Comparison of ENCODE assay signal across 12 cellular contexts in genomic region chr1:109891930-109892329, GRCh38. TPM values are rescaled to one million over a fixed set of nuclear protein-coding genes. Genes with fewer than 3 reads are reported as not detected.
DNase-seq lines count a peak whose midpoint lies in the region; ATAC-seq and TF ChIP-seq lines count a peak whose summit lies in the region.
"Had no signal": no experiment of that assay in that cellular context is flagged by ENCODE, and none has a peak within 500 bp of the region (broad histone marks: within the 10 kb centered on the region; RNA-seq: fewer than 3 reads in every experiment).

No MANE protein-coding gene starts in this region.

- H3K27ac ChIP-seq in lower lobe of right lung (peak overlapping the region; percentile 60), subcutaneous abdominal adipose tissue (ENCODE audit: low read depth, low read length) (peak overlapping the region; percentile 44), adrenal gland (no peak overlapping the region)

- H3K36me3 ChIP-seq in lower lobe of right lung = no peaks in the 10 kb centered on the region
- H3K36me3 ChIP-seq in subcutaneous abdominal adipose tissue (ENCODE audit: control insufficient read depth in 5 of 5, insufficient read depth in 5 of 5, low read length in 5 of 5) = no peaks in the 10 kb centered on the region
- H3K36me3 ChIP-seq in adrenal gland (replicated peaks in 1 of 2) = no peaks in the 10 kb centered on the region
- H3K36me3 ChIP-seq: pancreas had no signal

- no peak for TF ChIP-seq POLR2A in adrenal gland (IDR thresholded peaks at IDR 0.05)

- ATAC-seq in activated B cell treated with CpG ODN at 0.5 μM for 24 hours (ENCODE audit: low read depth) = no peak
- ATAC-seq in lower lobe of right lung = peak in 1 of 2 donors; percentile 3
- no peak for ATAC-seq in activated T-cell treated with anti-CD3 and anti-CD28 coated beads, Interleukin-2, amount 50 U/mL, for 4 hours

- H3K9ac ChIP-seq in subcutaneous abdominal adipose tissue (ENCODE audit: low read length in 5 of 5) = no peak overlapping the region

- POLR2A ChIA-PET in activated B cell treated with CpG ODN at 0.5 μM for 24 hours (lab: Charles Lee) = no interaction called here

- H3K9me3 Mint-ChIP-seq in activated naive CD8-positive, alpha-beta T cell (ENCODE audit: low read depth) = no peaks in the 10 kb centered on the region
- H3K9me3 Mint-ChIP-seq in activated naive CD8-positive, alpha-beta T cell treated with anti-CD3 and anti-CD28 coated beads for 36 hours = no peaks in the 10 kb centered on the region
- H3K9me3 Mint-ChIP-seq in activated B cell treated with CpG ODN at 0.5 μM for 24 hours = no peaks in the 10 kb centered on the region
- H3K9me3 Mint-ChIP-seq in activated T-cell treated with anti-CD3 and anti-CD28 coated beads, Interleukin-2, amount 50 U/mL, for 4 hours = no peaks in the 10 kb centered on the region
- H3K9me3 Mint-ChIP-seq: activated naive CD4-positive, alpha-beta T cell treated with anti-CD3 and anti-CD28 coated beads, Interleukin-2, amount 10 ng/mL, durations not matched to agents 7 days and 5 days had no signal

- peaks cover 25% of the 10 kb centered on the region for H3K4me1 Mint-ChIP-seq in activated naive CD8-positive, alpha-beta T cell (ENCODE audit: low read depth)
- H3K4me1 Mint-ChIP-seq in activated naive CD8-positive, alpha-beta T cell treated with anti-CD3 and anti-CD28 coated beads for 36 hours = peaks cover 35% of the 10 kb centered on the region
- peaks cover 39% of the 10 kb centered on the region for H3K4me1 Mint-ChIP-seq in activated B cell treated with CpG ODN at 0.5 μM for 24 hours
- H3K4me1 Mint-ChIP-seq in activated T-cell treated with anti-CD3 and anti-CD28 coated beads, Interleukin-2, amount 50 U/mL, for 4 hours (ENCODE audit: low read depth) = peaks cover 31% of the 10 kb centered on the region
- H3K4me1 Mint-ChIP-seq: activated naive CD4-positive, alpha-beta T cell treated with anti-CD3 and anti-CD28 coated beads, Interleukin-2, amount 10 ng/mL, durations not matched to agents 7 days and 5 days had no signal

- H3K4me1 ChIP-seq in lower lobe of right lung (peaks cover 57% of the 10 kb centered on the region), subcutaneous abdominal adipose tissue (ENCODE audit: control insufficient read depth in 5 of 5, insufficient read depth in 5 of 5, low read length in 5 of 5) (peaks cover 12 to 55% (median 34%) of the 10 kb centered on the region in 5 donors), adrenal gland (replicated peaks in 1 of 2) (peaks cover 9 to 13% of the 10 kb centered on the region in 2 donors)
- H3K4me1 ChIP-seq: pancreas had no signal

- no peak for DNase-seq in activated naive CD8-positive, alpha-beta T cell treated with anti-CD3 and anti-CD28 coated beads for 36 hours
- DNase-seq in activated B cell treated with CpG ODN at 0.5 μM for 24 hours = no peak
- DNase-seq in lower lobe of right lung = no peak
- DNase-seq in KG1 (lab: John Stamatoyannopoulos, UW) = no peak
- no peak for DNase-seq in adrenal gland
- no peak for DNase-seq in activated T-cell treated with anti-CD3 and anti-CD28 coated beads, Interleukin-2, amount 50 U/mL, for 4 hours
- DNase-seq: activated naive CD4-positive, alpha-beta T cell treated with anti-CD3 and anti-CD28 coated beads, Interleukin-2, amount 10 ng/mL, durations not matched to agents 7 days and 5 days; NCI-H1092; pancreas had no signal

- TF ChIP-seq CTCF in activated B cell treated with CpG ODN at 0.5 μM for 24 hours (IDR thresholded peaks at IDR 0.05) (no peak), lower lobe of right lung (IDR thresholded peaks at IDR 0.05) (no peak), adrenal gland (IDR thresholded peaks at IDR 0.05) (no peak)

- no peak overlapping the region for H3K4me3 Mint-ChIP-seq in activated naive CD8-positive, alpha-beta T cell
- no peak overlapping the region for H3K4me3 Mint-ChIP-seq in activated naive CD8-positive, alpha-beta T cell treated with anti-CD3 and anti-CD28 coated beads for 36 hours
- no peak overlapping the region for H3K4me3 Mint-ChIP-seq in activated B cell treated with CpG ODN at 0.5 μM for 24 hours
- H3K4me3 Mint-ChIP-seq in activated T-cell treated with anti-CD3 and anti-CD28 coated beads, Interleukin-2, amount 50 U/mL, for 4 hours = no peak overlapping the region
- H3K4me3 Mint-ChIP-seq: activated naive CD4-positive, alpha-beta T cell treated with anti-CD3 and anti-CD28 coated beads, Interleukin-2, amount 10 ng/mL, durations not matched to agents 7 days and 5 days had no signal

- 70 to 91% (median 77%) methylated on average over 5 to 7 of the region's 7 CpGs for WGBS in adrenal gland, 4 donors

- CTCF ChIA-PET in activated B cell treated with CpG ODN at 0.5 μM for 24 hours (lab: Charles Lee) = no interaction called here

- H3K27me3 Mint-ChIP-seq in activated naive CD8-positive, alpha-beta T cell = no peaks in the 10 kb centered on the region
- no peaks in the 10 kb centered on the region for H3K27me3 Mint-ChIP-seq in activated naive CD8-positive, alpha-beta T cell treated with anti-CD3 and anti-CD28 coated beads for 36 hours
- H3K27me3 Mint-ChIP-seq in activated B cell treated with CpG ODN at 0.5 μM for 24 hours = peaks cover 15% of the 10 kb centered on the region
- no peaks in the 10 kb centered on the region for H3K27me3 Mint-ChIP-seq in activated T-cell treated with anti-CD3 and anti-CD28 coated beads, Interleukin-2, amount 50 U/mL, for 4 hours (ENCODE audit: low read depth)

- H3K27ac Mint-ChIP-seq in activated naive CD8-positive, alpha-beta T cell = peak overlapping the region; percentile 28
- no peak overlapping the region for H3K27ac Mint-ChIP-seq in activated naive CD8-positive, alpha-beta T cell treated with anti-CD3 and anti-CD28 coated beads for 36 hours
- H3K27ac Mint-ChIP-seq in activated B cell treated with CpG ODN at 0.5 μM for 24 hours = peak overlapping the region; percentile 33
- H3K27ac Mint-ChIP-seq: activated naive CD4-positive, alpha-beta T cell treated with anti-CD3 and anti-CD28 coated beads, Interleukin-2, amount 10 ng/mL, durations not matched to agents 7 days and 5 days had no signal

- H3K4me3 ChIP-seq in lower lobe of right lung = no peak overlapping the region
- H3K4me3 ChIP-seq in subcutaneous abdominal adipose tissue (ENCODE audit: low read depth in 1 of 5, low read length in 5 of 5) = peak overlapping the region in 1 of 5 donors; percentile 12
- no peak overlapping the region for H3K4me3 ChIP-seq in adrenal gland
- H3K4me3 ChIP-seq: lung, pancreas had no signal

- H3K27me3 ChIP-seq in lower lobe of right lung (ENCODE audit: low read depth) = no peaks in the 10 kb centered on the region
- H3K27me3 ChIP-seq in subcutaneous abdominal adipose tissue (ENCODE audit: control insufficient read depth in 5 of 5, insufficient read depth in 4 of 5, low read length in 5 of 5) = peaks cover 0 to 4% (median 0%) of the 10 kb centered on the region in 5 donors
- no peaks in the 10 kb centered on the region for H3K27me3 ChIP-seq in adrenal gland
- H3K27me3 ChIP-seq: pancreas had no signal

- intact Hi-C loops in activated B cell treated with CpG ODN at 0.5 μM for 24 hours (cut with micrococcal nuclease) = no loop called here
- intact Hi-C loops in lower lobe of right lung (cut with DNase I) = no loop called here
- intact Hi-C loops in adrenal gland (cut with DNase I) = no loop called here

- no peaks in the 10 kb centered on the region for H3K36me3 Mint-ChIP-seq in activated naive CD8-positive, alpha-beta T cell
- no peaks in the 10 kb centered on the region for H3K36me3 Mint-ChIP-seq in activated naive CD8-positive, alpha-beta T cell treated with anti-CD3 and anti-CD28 coated beads for 36 hours
- H3K36me3 Mint-ChIP-seq in activated B cell treated with CpG ODN at 0.5 μM for 24 hours (ENCODE audit: low read depth) = no peaks in the 10 kb centered on the region
- H3K36me3 Mint-ChIP-seq in activated T-cell treated with anti-CD3 and anti-CD28 coated beads, Interleukin-2, amount 50 U/mL, for 4 hours (ENCODE audit: insufficient read depth) = no peaks in the 10 kb centered on the region
- H3K36me3 Mint-ChIP-seq: activated naive CD4-positive, alpha-beta T cell treated with anti-CD3 and anti-CD28 coated beads, Interleukin-2, amount 10 ng/mL, durations not matched to agents 7 days and 5 days had no signal

- H3K9me3 ChIP-seq in lower lobe of right lung (no peaks in the 10 kb centered on the region), subcutaneous abdominal adipose tissue (ENCODE audit: control insufficient read depth in 5 of 5, low read length in 5 of 5) (no peaks in the 10 kb centered on the region), adrenal gland (replicated peaks in 1 of 3) (no peaks in the 10 kb centered on the region)
- H3K9me3 ChIP-seq: pancreas had no signal

RNA-seq across cellular contexts. Expression of gene CSF1, which starts 18.7 kb away (rescaled TPM):
- 10 to 100 TPM; 21.2 to 24.9 TPM for total RNA-seq in activated naive CD8-positive, alpha-beta T cell treated with anti-CD3 and anti-CD28 coated beads for 36 hours
- total RNA-seq in activated B cell treated with CpG ODN at 0.5 μM for 24 hours = 1.9 and 2.0 TPM in 2 replicates
- 64.3 TPM for total RNA-seq in lower lobe of right lung
- total RNA-seq in adrenal gland = 100 to 1,000 TPM in 6 of 8 donors, 10 to 100 TPM in 2; 34.9 to 295 (median 116) TPM
- 10 to 100 TPM; 23.3 to 26.5 (median 24.5) TPM for polyA plus RNA-seq in adrenal gland
- 10 to 100 TPM; 76.2 to 81.9 (median 77.8) TPM for total RNA-seq in activated T-cell treated with anti-CD3 and anti-CD28 coated beads, Interleukin-2, amount 50 U/mL, for 4 hours

Comparison
In these comparisons a context has a peak if more than half of its experiments do, and no peak if none do; other contexts are left out.
1. H3K27ac ChIP-seq: peak in lower lobe of right lung (single experiment) and subcutaneous abdominal adipose tissue (single experiment); none in adrenal gland (0 of 5).